13 cellular contexts compared by ENCODE assay signal in genomic region chr4:145583656-145584055, GRCh38. TPM values are rescaled to one million over a fixed set of nuclear protein-coding genes. Genes with fewer than 3 reads are reported as not detected.
A peak's percentile ranks its signal among the peaks of the same experiment; 100 is the strongest.
DNase-seq lines count a peak whose midpoint lies in the region; ATAC-seq and TF ChIP-seq lines count a peak whose summit lies in the region.
"Had no signal": no experiment of that assay in that cellular context is flagged by ENCODE, and none has a peak within 500 bp of the region (broad histone marks: within the 10 kb centered on the region; RNA-seq: fewer than 3 reads in every experiment).

No MANE protein-coding gene starts in this region.

- H2AFZ ChIP-seq in GM23248: no peak overlapping the region
- H2AFZ ChIP-seq in mammary epithelial cell (ENCODE audit: low read depth, low read length): no peak overlapping the region
- H2AFZ ChIP-seq in neural cell (ENCODE audit: low read depth, low read length): no peak overlapping the region

- CTCF ChIA-PET in mammary epithelial cell (lab: Charles Lee; ENCODE audit: low non-redundant PET): no interaction called here

- in situ Hi-C loops in GM23248 (cut with MboI): loop anchor here (25.0 kb wide), 1 partner anchor 1396 kb away; no protein-coding TSS in a partner anchor
- in situ Hi-C loops in mammary epithelial cell (cut with MboI; ENCODE audit: low sequenced_read_pairs in 2 of 2): no loop called here

- H4K20me1 ChIP-seq in GM23248 (ENCODE audit: insufficient read depth) (no peaks in the 10 kb centered on the region), mammary epithelial cell (ENCODE audit: insufficient read depth, low read length) (no peaks in the 10 kb centered on the region), neural cell (ENCODE audit: insufficient read depth) (no peaks in the 10 kb centered on the region)

- H3K79me2 ChIP-seq in GM23248 (ENCODE audit: insufficient read depth) (no peaks in the 10 kb centered on the region), mammary epithelial cell (ENCODE audit: insufficient read depth, low read length) (no peaks in the 10 kb centered on the region), neural cell (replicated peaks; ENCODE audit: insufficient read depth, low read length) (no peaks in the 10 kb centered on the region)

- H3K27me3 ChIP-seq in GM23248 (replicated peaks; ENCODE audit: insufficient read depth) (peaks cover 5% of the 10 kb centered on the region; the same call in 1 of the 2 replicates), mammary epithelial cell (ENCODE audit: insufficient read depth, low read length) (peaks cover 6% of the 10 kb centered on the region), neural cell (ENCODE audit: insufficient read depth, low read depth, low read length) (no peaks in the 10 kb centered on the region), heart left ventricle (no peaks in the 10 kb centered on the region)

- H3K36me3 ChIP-seq in GM23248 (ENCODE audit: low read depth) (no peaks in the 10 kb centered on the region), mammary epithelial cell (ENCODE audit: insufficient read depth, low read length) (no peaks in the 10 kb centered on the region), neural cell (ENCODE audit: insufficient read depth, low read length) (no peaks in the 10 kb centered on the region), heart left ventricle (no peaks in the 10 kb centered on the region)
- H3K36me3 ChIP-seq: BE2C had no signal

- ATAC-seq in heart left ventricle (no peak), HG03097 (IDR thresholded peaks at IDR 0.05; ENCODE audit: low FRiP score, unreplicated experiment) (no peak)

- H3K9ac ChIP-seq in GM23248: no peak overlapping the region
- no peak overlapping the region for H3K9ac ChIP-seq in mammary epithelial cell (ENCODE audit: insufficient read depth, low read length)
- no peak overlapping the region for H3K9ac ChIP-seq in neural cell (ENCODE audit: low read length)

- TF ChIP-seq CTCF in mammary epithelial cell (conservative IDR thresholded peaks at IDR 0.05 in 1 of 2, IDR thresholded peaks at IDR 0.05 in 1 of 2; ENCODE audit: extremely low read depth in 1 of 2, insufficient read depth in 1 of 2, low read depth in 1 of 2, low read length in 2 of 2) (no peak), neural cell (IDR thresholded peaks at IDR 0.05; ENCODE audit: poor library complexity, severe bottlenecking) (no peak), heart left ventricle (IDR thresholded peaks at IDR 0.05) (no peak)

- H3F3A ChIP-seq in GM23248 (ENCODE audit: insufficient read depth) (no peaks in the 10 kb centered on the region), neural cell (ENCODE audit: insufficient read depth, low read length, poor library complexity, severe bottlenecking) (no peaks in the 10 kb centered on the region)

- TF ChIP-seq POLR2A in heart left ventricle (IDR thresholded peaks at IDR 0.05): no peak

- H3K4me2 ChIP-seq in GM23248 (ENCODE audit: unreplicated experiment): no peak overlapping the region
- H3K4me2 ChIP-seq in mammary epithelial cell (ENCODE audit: insufficient read depth, low read depth, low read length): no peak overlapping the region
- no peak overlapping the region for H3K4me2 ChIP-seq in neural cell (ENCODE audit: low read length)

- peak; percentile 23 for TF ChIP-seq EP300 in neural cell (conservative IDR thresholded peaks at IDR 0.05; ENCODE audit: poor library complexity, severe bottlenecking)

- H3K27ac ChIP-seq in GM23248 (no peak overlapping the region), mammary epithelial cell (ENCODE audit: insufficient read depth, low read depth, low read length) (no peak overlapping the region), neural cell (ENCODE audit: low read length) (no peak overlapping the region), heart left ventricle (no peak overlapping the region)
- H3K27ac ChIP-seq: C4-2B had no signal

- peak; percentile 28 for DNase-seq in GM23248
- DNase-seq in NCI-H226: peak; percentile 52
- peak; percentile 8 for DNase-seq in mammary epithelial cell
- DNase-seq in heart left ventricle: no peak
- DNase-seq in anterior cingulate cortex (lab: John Stamatoyannopoulos, UW): no peak
- DNase-seq: BE2C; CD4-positive, alpha-beta memory T cell; DMS79; GOT3; H9 had no signal

- dilution Hi-C loops in mammary epithelial cell (cut with HindIII; ENCODE audit: low sequenced_read_pairs): no loop called here

- H3K4me3 ChIP-seq in GM23248: no peak overlapping the region
- no peak overlapping the region for H3K4me3 ChIP-seq in mammary epithelial cell (replicated peaks in 1 of 3; ENCODE audit: insufficient read depth in 1 of 3, low read depth in 2 of 3, low read length in 3 of 3)
- no peak overlapping the region for H3K4me3 ChIP-seq in neural cell (ENCODE audit: low read length)
- H3K4me3 ChIP-seq in heart left ventricle: no peak overlapping the region

- no peak for TF ChIP-seq RAD21 in neural cell (conservative IDR thresholded peaks at IDR 0.05)

- no TSS peak for BruUV-seq in mammary epithelial cell (replicated peaks; lab: Mats Ljungman, UMichigan)

- intact Hi-C loops in mammary epithelial cell (cut with micrococcal nuclease) (no loop called here), heart left ventricle (cut with DNase I) (no loop called here)

- H3K9me2 ChIP-seq in GM23248 (ENCODE audit: insufficient read depth): no peaks in the 10 kb centered on the region
- no peaks in the 10 kb centered on the region for H3K9me2 ChIP-seq in neural cell (ENCODE audit: insufficient read depth, low read length)

- H3K9me3 ChIP-seq in GM23248 (ENCODE audit: low read depth): no peaks in the 10 kb centered on the region
- H3K9me3 ChIP-seq in mammary epithelial cell (replicated peaks; ENCODE audit: insufficient read depth, low read length): no peaks in the 10 kb centered on the region
- no peaks in the 10 kb centered on the region for H3K9me3 ChIP-seq in neural cell (ENCODE audit: low read length)
- peaks cover 0 to 13% (median 0%) of the 10 kb centered on the region in 12 donors for H3K9me3 ChIP-seq in heart left ventricle
- H3K9me3 ChIP-seq: BE2C had no signal

- WGBS in GM23248 (ENCODE audit: low coverage in 1 of 2, low lambda C conversion rate in 2 of 2, missing lambda C conversion rate in 2 of 2), 2 experiments: 77 to 91% methylated on average over 2 of the region's 2 CpGs
- WGBS in mammary epithelial cell (ENCODE audit: low coverage, missing lambda C conversion rate): 100% methylated on average over 1 of the region's 2 CpGs
- 65 to 85% (median 78%) methylated on average over 2 of the region's 2 CpGs for WGBS in heart left ventricle, 4 donors

- no peaks in the 10 kb centered on the region for H3K4me1 ChIP-seq in GM23248 (ENCODE audit: insufficient read depth)
- no peaks in the 10 kb centered on the region for H3K4me1 ChIP-seq in mammary epithelial cell (ENCODE audit: insufficient read depth, low read length)
- no peaks in the 10 kb centered on the region for H3K4me1 ChIP-seq in heart left ventricle
- H3K4me1 ChIP-seq: BE2C had no signal

TF ChIP-seq in neural cell, 6 proteins besides CTCF, POLR2A, EP300 and RAD21:
- no peak for TF ChIP-seq MXI1 (conservative IDR thresholded peaks at IDR 0.05; ENCODE audit: poor library complexity, severe bottlenecking)
- no peak for TF ChIP-seq TAF1 (IDR thresholded peaks at IDR 0.05; ENCODE audit: low read depth)
- no peak for TF ChIP-seq SMC3 (conservative IDR thresholded peaks at IDR 0.05; ENCODE audit: poor library complexity)
- TF ChIP-seq, protein P1, sequence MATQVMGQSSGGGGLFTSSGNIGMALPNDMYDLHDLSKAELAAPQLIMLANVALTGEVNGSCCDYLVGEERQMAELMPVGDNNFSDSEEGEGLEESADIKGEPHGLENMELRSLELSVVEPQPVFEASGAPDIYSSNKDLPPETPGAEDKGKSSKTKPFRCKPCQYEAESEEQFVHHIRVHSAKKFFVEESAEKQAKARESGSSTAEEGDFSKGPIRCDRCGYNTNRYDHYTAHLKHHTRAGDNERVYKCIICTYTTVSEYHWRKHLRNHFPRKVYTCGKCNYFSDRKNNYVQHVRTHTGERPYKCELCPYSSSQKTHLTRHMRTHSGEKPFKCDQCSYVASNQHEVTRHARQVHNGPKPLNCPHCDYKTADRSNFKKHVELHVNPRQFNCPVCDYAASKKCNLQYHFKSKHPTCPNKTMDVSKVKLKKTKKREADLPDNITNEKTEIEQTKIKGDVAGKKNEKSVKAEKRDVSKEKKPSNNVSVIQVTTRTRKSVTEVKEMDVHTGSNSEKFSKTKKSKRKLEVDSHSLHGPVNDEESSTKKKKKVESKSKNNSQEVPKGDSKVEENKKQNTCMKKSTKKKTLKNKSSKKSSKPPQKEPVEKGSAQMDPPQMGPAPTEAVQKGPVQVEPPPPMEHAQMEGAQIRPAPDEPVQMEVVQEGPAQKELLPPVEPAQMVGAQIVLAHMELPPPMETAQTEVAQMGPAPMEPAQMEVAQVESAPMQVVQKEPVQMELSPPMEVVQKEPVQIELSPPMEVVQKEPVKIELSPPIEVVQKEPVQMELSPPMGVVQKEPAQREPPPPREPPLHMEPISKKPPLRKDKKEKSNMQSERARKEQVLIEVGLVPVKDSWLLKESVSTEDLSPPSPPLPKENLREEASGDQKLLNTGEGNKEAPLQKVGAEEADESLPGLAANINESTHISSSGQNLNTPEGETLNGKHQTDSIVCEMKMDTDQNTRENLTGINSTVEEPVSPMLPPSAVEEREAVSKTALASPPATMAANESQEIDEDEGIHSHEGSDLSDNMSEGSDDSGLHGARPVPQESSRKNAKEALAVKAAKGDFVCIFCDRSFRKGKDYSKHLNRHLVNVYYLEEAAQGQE (IDR thresholded peaks at IDR 0.05; ENCODE audit: borderline replicate concordance): no peak
- TF ChIP-seq EZH2 (IDR thresholded peaks at IDR 0.05; ENCODE audit: borderline replicate concordance, insufficient read depth, low read length, poor library complexity, severe bottlenecking): no peak

RNA-seq across cellular contexts. Expression of gene MMAA, which starts 35.5 kb away (rescaled TPM):
- total RNA-seq in GM23248 (2014; rRNA removed; shearing (Covaris generic)): 5.5 and 7.6 TPM in 2 replicates
- polyA plus RNA-seq in GM23248 (2016; fragmentation: Nextera tagmentation; extraction: Ambion mirVana) (9.9 and 10.1 TPM in 2 replicates), mammary epithelial cell (2.6 TPM), neural cell (5.0 and 7.9 TPM in 2 replicates), heart left ventricle (1 to 10 TPM; 3.6 to 4.0 TPM)
- total RNA-seq in mammary epithelial cell (1 to 10 TPM; 5.3 to 8.4 TPM), heart left ventricle (10 to 100 TPM in 2 of 9 donors, 1 to 10 TPM in 7; 3.3 to 12.6 (median 8.7) TPM)
- polyA minus RNA-seq in mammary epithelial cell (3.4 TPM), neural cell (14.1 and 16.6 TPM in 2 replicates)

Comparison
In these comparisons a context has a peak if more than half of its experiments do, and no peak if none do; other contexts are left out.
1. DNase-seq: peak in GM23248 (single experiment), NCI-H226 (single experiment) and mammary epithelial cell (single experiment); none in heart left ventricle (0 of 5) and anterior cingulate cortex (0 of 58).